20 cellular contexts compared by ENCODE assay signal in genomic region chr18:54165450-54165849, GRCh38. TPM values are rescaled to one million over a fixed set of nuclear protein-coding genes. Genes with fewer than 3 reads are reported as not detected.
DNase-seq lines count a peak whose midpoint lies in the region; TF ChIP-seq lines count a peak whose summit lies in the region.
"Had no signal": no experiment of that assay in that cellular context is flagged by ENCODE, and none has a peak within 500 bp of the region (broad histone marks: within the 10 kb centered on the region; RNA-seq: fewer than 3 reads in every experiment).

No MANE protein-coding gene starts in this region.

- intact Hi-C loops in activated CD4-positive, alpha-beta T cell treated with anti-CD3 and anti-CD28 coated beads, Interleukin-2, amount 10 ng/mL, durations not matched to agents 24 days and 14 days (cut with micrococcal nuclease) = no loop called here

- H3K4me1 Mint-ChIP-seq in activated CD4-positive, alpha-beta T cell treated with anti-CD3 and anti-CD28 coated beads, Interleukin-2, amount 10 ng/mL, durations not matched to agents 24 days and 14 days = peaks cover 31% of the 10 kb centered on the region
- peaks cover 15% of the 10 kb centered on the region for H3K4me1 Mint-ChIP-seq in activated CD4-positive, alpha-beta T cell treated with anti-CD3 and anti-CD28 coated beads, Interleukin-2, amount 10 ng/mL, durations not matched to agents 7 days and 5 days
- H3K4me1 Mint-ChIP-seq in glutamatergic neuron (ENCODE audit: low read depth, unreplicated experiment) (peaks cover 19% of the 10 kb centered on the region), type B pancreatic cell (ENCODE audit: unreplicated experiment) (peaks cover 21% of the 10 kb centered on the region)

- peak; percentile 36 for DNase-seq in activated CD4-positive, alpha-beta T cell treated with anti-CD3 and anti-CD28 coated beads, Interleukin-2, amount 10 ng/mL, durations not matched to agents 24 days and 14 days
- no peak for DNase-seq in activated CD4-positive, alpha-beta T cell treated with anti-CD3 and anti-CD28 coated beads, Interleukin-2, amount 10 ng/mL, durations not matched to agents 7 days and 5 days
- DNase-seq in NCI-H69 (lab: John Stamatoyannopoulos, UW) (peak; percentile 22), glutamatergic neuron (peak; percentile 21), type B pancreatic cell (ENCODE audit: extremely low spot score, unreplicated experiment) (no peak), GM03348 (ENCODE audit: low spot score) (no peak), NAMALWA (ENCODE audit: low spot score) (no peak), DMS79 treated with DMSO at 0.1 percent for 48 hours (lab: John Stamatoyannopoulos, UW) (no peak)
- DNase-seq: 8988T; AML-193; C1 segment of cervical spinal cord; CD8-positive, alpha-beta T cell; GDM1; GOT3; KBM-7; NCI-H1105; NCI-H146; NCI-H2081; NCI-H446 treated with DMSO at 0.1 percent for 48 hours; NCI-H748 treated with DMSO at 0.1 percent for 48 hours had no signal

- peaks cover 45% of the 10 kb centered on the region for H3K36me3 Mint-ChIP-seq in activated CD4-positive, alpha-beta T cell treated with anti-CD3 and anti-CD28 coated beads, Interleukin-2, amount 10 ng/mL, durations not matched to agents 24 days and 14 days (ENCODE audit: low read depth)
- H3K36me3 Mint-ChIP-seq in activated CD4-positive, alpha-beta T cell treated with anti-CD3 and anti-CD28 coated beads, Interleukin-2, amount 10 ng/mL, durations not matched to agents 7 days and 5 days (ENCODE audit: low read depth) = peaks cover 34% of the 10 kb centered on the region
- H3K36me3 Mint-ChIP-seq in glutamatergic neuron (ENCODE audit: unreplicated experiment) (no peaks in the 10 kb centered on the region), type B pancreatic cell (peaks cover 30% of the 10 kb centered on the region)

- TF ChIP-seq CTCF in glutamatergic neuron (IDR thresholded peaks at IDR 0.05; ENCODE audit: partially characterized antibody, unreplicated experiment) (no peak), type B pancreatic cell (conservative IDR thresholded peaks at IDR 0.05) (no peak)

- H3K27ac Mint-ChIP-seq in activated CD4-positive, alpha-beta T cell treated with anti-CD3 and anti-CD28 coated beads, Interleukin-2, amount 10 ng/mL, durations not matched to agents 24 days and 14 days = peak overlapping the region; percentile 57
- H3K27ac Mint-ChIP-seq in activated CD4-positive, alpha-beta T cell treated with anti-CD3 and anti-CD28 coated beads, Interleukin-2, amount 10 ng/mL, durations not matched to agents 7 days and 5 days = no peak overlapping the region
- H3K27ac Mint-ChIP-seq in glutamatergic neuron (ENCODE audit: unreplicated experiment) (peak overlapping the region; percentile 42), type B pancreatic cell (peak overlapping the region; percentile 18)
- H3K27ac Mint-ChIP-seq: CD8-positive, alpha-beta T cell had no signal

- no peaks in the 10 kb centered on the region for H3K27me3 Mint-ChIP-seq in activated CD4-positive, alpha-beta T cell treated with anti-CD3 and anti-CD28 coated beads, Interleukin-2, amount 10 ng/mL, durations not matched to agents 24 days and 14 days
- no peaks in the 10 kb centered on the region for H3K27me3 Mint-ChIP-seq in activated CD4-positive, alpha-beta T cell treated with anti-CD3 and anti-CD28 coated beads, Interleukin-2, amount 10 ng/mL, durations not matched to agents 7 days and 5 days
- H3K27me3 Mint-ChIP-seq in glutamatergic neuron (ENCODE audit: unreplicated experiment) (peaks cover 2% of the 10 kb centered on the region), type B pancreatic cell (no peaks in the 10 kb centered on the region)

- peaks cover 3% of the 10 kb centered on the region for H3K9me3 Mint-ChIP-seq in activated CD4-positive, alpha-beta T cell treated with anti-CD3 and anti-CD28 coated beads, Interleukin-2, amount 10 ng/mL, durations not matched to agents 24 days and 14 days
- no peaks in the 10 kb centered on the region for H3K9me3 Mint-ChIP-seq in activated CD4-positive, alpha-beta T cell treated with anti-CD3 and anti-CD28 coated beads, Interleukin-2, amount 10 ng/mL, durations not matched to agents 7 days and 5 days
- H3K9me3 Mint-ChIP-seq in glutamatergic neuron (ENCODE audit: unreplicated experiment) (peaks cover 2% of the 10 kb centered on the region), type B pancreatic cell (no peaks in the 10 kb centered on the region)
- H3K9me3 Mint-ChIP-seq: CD8-positive, alpha-beta T cell had no signal

- no peak overlapping the region for H3K4me3 Mint-ChIP-seq in activated CD4-positive, alpha-beta T cell treated with anti-CD3 and anti-CD28 coated beads, Interleukin-2, amount 10 ng/mL, durations not matched to agents 24 days and 14 days
- H3K4me3 Mint-ChIP-seq in activated CD4-positive, alpha-beta T cell treated with anti-CD3 and anti-CD28 coated beads, Interleukin-2, amount 10 ng/mL, durations not matched to agents 7 days and 5 days = no peak overlapping the region
- no peak overlapping the region for H3K4me3 Mint-ChIP-seq in glutamatergic neuron (ENCODE audit: unreplicated experiment)
- H3K4me3 Mint-ChIP-seq in type B pancreatic cell = no peak overlapping the region
- H3K4me3 Mint-ChIP-seq: CD8-positive, alpha-beta T cell had no signal

- CTCF ChIA-PET in activated CD4-positive, alpha-beta T cell treated with anti-CD3 and anti-CD28 coated beads, Interleukin-2, amount 10 ng/mL, durations not matched to agents 7 days and 5 days (lab: Charles Lee) = no interaction called here

- POLR2A ChIA-PET in activated CD4-positive, alpha-beta T cell treated with anti-CD3 and anti-CD28 coated beads, Interleukin-2, amount 10 ng/mL, durations not matched to agents 7 days and 5 days (lab: Charles Lee) = no interaction called here

RNA-seq across cellular contexts. Expression of gene MBD2, which starts 59.0 kb away (rescaled TPM):
- 195 and 200 TPM in 2 replicates for total RNA-seq in activated CD4-positive, alpha-beta T cell treated with anti-CD3 and anti-CD28 coated beads, Interleukin-2, amount 10 ng/mL, durations not matched to agents 24 days and 14 days
- total RNA-seq in activated CD4-positive, alpha-beta T cell treated with anti-CD3 and anti-CD28 coated beads, Interleukin-2, amount 10 ng/mL, durations not matched to agents 7 days and 5 days = 100 to 1,000 TPM; 103 to 105 TPM
- 30.6 TPM for total RNA-seq in glutamatergic neuron (ENCODE audit: unreplicated experiment)
- total RNA-seq in type B pancreatic cell (ENCODE audit: low replicate concordance) = 48.8 and 100 TPM in 2 replicates

Comparison
In these comparisons a context has a peak if more than half of its experiments do, and no peak if none do; other contexts are left out.
1. DNase-seq: peak in activated CD4-positive, alpha-beta T cell treated with anti-CD3 and anti-CD28 coated beads, Interleukin-2, amount 10 ng/mL, durations not matched to agents 24 days and 14 days (single experiment), NCI-H69 (single experiment) and glutamatergic neuron (single experiment); none in activated CD4-positive, alpha-beta T cell treated with anti-CD3 and anti-CD28 coated beads, Interleukin-2, amount 10 ng/mL, durations not matched to agents 7 days and 5 days (single experiment), type B pancreatic cell (single experiment), GM03348 (single experiment), NAMALWA (single experiment) and DMS79 treated with DMSO at 0.1 percent for 48 hours (single experiment).